Comparison of ENCODE assay signal across 36 cellular contexts in the genomic region with DNA sequence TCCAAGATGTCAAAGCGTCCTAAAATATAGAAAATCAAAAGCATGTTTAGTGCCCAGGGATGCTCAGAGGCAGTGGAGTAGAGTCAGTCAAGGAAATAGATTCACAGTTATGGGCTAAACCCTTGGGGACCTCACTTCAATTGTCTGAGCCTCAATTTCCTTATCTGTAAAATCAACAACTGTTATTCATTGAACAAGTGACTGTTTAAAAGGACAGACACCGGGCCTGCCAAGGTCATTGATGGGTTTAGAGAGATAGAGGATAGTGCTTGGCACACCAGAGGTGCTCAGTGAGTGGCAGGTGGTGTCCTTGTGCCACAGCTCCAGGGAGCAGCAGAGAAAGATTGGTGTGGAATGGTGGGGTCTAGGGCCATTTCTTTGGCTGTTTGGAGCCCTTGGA. TPM values are rescaled to one million over a fixed set of nuclear protein-coding genes. Genes with fewer than 3 reads are reported as not detected.
"Had no signal": no experiment of that assay in that cellular context is flagged by ENCODE, and none has a peak within 500 bp of the region (broad histone marks: within the 10 kb centered on the region; RNA-seq: fewer than 3 reads in every experiment).

No MANE protein-coding gene starts in this region.

- H3K9me3 Mint-ChIP-seq: dendritic cell treated with granulocyte-macrophage colony-stimulating factor and Interleukin-4, amounts not matched to agents 40 ng/mL and 50 ng/mL, for 4 days; mesothelial cell of epicardium; neural crest cell; type B pancreatic cell had no signal

- H3K4me1 ChIP-seq: foreskin keratinocyte, pancreas, testis, tibial artery had no signal

- H3K27ac Mint-ChIP-seq: dendritic cell treated with granulocyte-macrophage colony-stimulating factor and Interleukin-4, amounts not matched to agents 40 ng/mL and 50 ng/mL, for 4 days; mesothelial cell of epicardium; naive thymus-derived CD8-positive, alpha-beta T cell; type B pancreatic cell had no signal

- H3K27ac ChIP-seq: foreskin keratinocyte, neutrophil, pancreas, testis, tibial artery had no signal

- H3K4me3 ChIP-seq: esophagus muscularis mucosa, pancreas, smooth muscle cell, testis, tibial artery had no signal

- H3K9me3 ChIP-seq: esophagus muscularis mucosa, neutrophil, pancreas, testis, tibial artery had no signal

- H3K36me3 Mint-ChIP-seq: mesothelial cell of epicardium; naive thymus-derived CD8-positive, alpha-beta T cell; type B pancreatic cell had no signal

- ATAC-seq: foreskin keratinocyte; left lobe of liver; naive thymus-derived CD8-positive, alpha-beta T cell; pancreas had no signal

- H3K27me3 ChIP-seq: esophagus muscularis mucosa, pancreas, testis, tibial artery had no signal

- H3K4me2 ChIP-seq: smooth muscle cell had no signal

- DNase-seq: effector CD8-positive, alpha-beta T cell; foreskin keratinocyte; glutamatergic neuron; kidney; mesenchymal stem cell; naive thymus-derived CD8-positive, alpha-beta T cell; pancreas; retina; stimulated activated CD4-positive, alpha-beta T cell treated with anti-CD3 and anti-CD28 coated beads, Interleukin-12 subunit alpha, Interleukin-12 subunit beta, amount 100 ng/mL, for 4 hours; stimulated activated CD4-positive, alpha-beta T cell treated with anti-CD3 and anti-CD28 coated beads, Interleukin-1b, Interleukin-23, amount 100 ng/mL, for 48 hours; stimulated activated CD4-positive, alpha-beta T cell treated with anti-CD3 and anti-CD28 coated beads, Interleukin-4, amount 100 ng/mL, for 1 hour; stimulated activated CD8-positive, alpha-beta memory T cell treated with anti-CD3 and anti-CD28 coated beads, Interleukin-4, amount 100 ng/mL, for 48 hours; stimulated activated naive CD4-positive, alpha-beta T cell treated with Interleukin-2 at 50 U/mL for 16 hours; substantia nigra; testis; tibial artery had no signal

- H3K4me3 Mint-ChIP-seq: dendritic cell treated with granulocyte-macrophage colony-stimulating factor and Interleukin-4, amounts not matched to agents 40 ng/mL and 50 ng/mL, for 4 days; mesothelial cell of epicardium; naive thymus-derived CD8-positive, alpha-beta T cell; neural crest cell; type B pancreatic cell had no signal

- H3K36me3 ChIP-seq: neutrophil, pancreas had no signal

RNA-seq across cellular contexts. Expression of a gene that starts 12.8 kb away (rescaled TPM):
- total RNA-seq: cerebellum; endothelial cell of umbilical vein; epithelial cell of proximal tubule; foreskin keratinocyte; naive thymus-derived CD8-positive, alpha-beta T cell; neural crest cell had no signal
- polyA plus RNA-seq: foreskin keratinocyte; naive thymus-derived CD8-positive, alpha-beta T cell had no signal

RNA-seq across cellular contexts. Expression of a gene that starts 36.6 kb away (rescaled TPM):
- total RNA-seq: cerebellum; endothelial cell of umbilical vein; epithelial cell of proximal tubule; esophagus muscularis mucosa; fibroblast of lung; foreskin keratinocyte; left lobe of liver; lower leg skin; lung microvascular endothelial cell; mesothelial cell of epicardium; mucosa of gallbladder; naive thymus-derived CD8-positive, alpha-beta T cell; neural crest cell; omental fat pad; posterior vena cava; pulmonary artery endothelial cell; sciatic nerve; smooth muscle cell; urinary bladder had no signal
- polyA plus RNA-seq: endothelial cell of umbilical vein; fibroblast of lung; foreskin keratinocyte; naive thymus-derived CD8-positive, alpha-beta T cell; pancreas; smooth muscle cell; urinary bladder had no signal

RNA-seq across cellular contexts. Expression of a gene that starts 56.4 kb away (rescaled TPM):
- total RNA-seq: cerebellum; endothelial cell of umbilical vein; esophagus muscularis mucosa; fibroblast of lung; kidney; left lobe of liver; lung microvascular endothelial cell; mesothelial cell of epicardium; naive thymus-derived CD8-positive, alpha-beta T cell; neural crest cell; omental fat pad; pancreas; posterior vena cava; pulmonary artery endothelial cell; sciatic nerve; testis had no signal
- polyA plus RNA-seq: endothelial cell of umbilical vein; fibroblast of lung; naive thymus-derived CD8-positive, alpha-beta T cell; pancreas had no signal
